Comparison of ENCODE assay signal across 1 cellular context in genomic region chr6:41036601-41037000, GRCh38.
A peak's percentile ranks its signal among the peaks of the same experiment; 100 is the strongest.
TF ChIP-seq lines count a peak whose summit lies in the region.

No MANE protein-coding gene starts in this region.

TF ChIP-seq in HEK293, 187 proteins besides CTCF, POLR2A, EP300 and RAD21:
- no peak for TF ChIP-seq ZBTB21 (tag by site-specific recombination; IDR thresholded peaks at IDR 0.05)
- TF ChIP-seq EGR2 (tag by site-specific recombination; IDR thresholded peaks at IDR 0.05; ENCODE audit: low read depth), result 0 out of 2 replicates have a peak, but pooled peaks have one; percentile 43
- TF ChIP-seq SP3 (tag by site-specific recombination; IDR thresholded peaks at IDR 0.05), result no peak
- no peak for TF ChIP-seq ZNF146 (tag by site-specific recombination; IDR thresholded peaks at IDR 0.05)
- TF ChIP-seq PRDM6 (tag by site-specific recombination; IDR thresholded peaks at IDR 0.05), result no peak
- TF ChIP-seq ZFHX2 (tag by site-specific recombination; conservative IDR thresholded peaks at IDR 0.05), result peak; percentile 35; the same call in 1 of the 2 replicates
TF ChIP-seq in HEK293: peak in this region for 2.
